In the genomic region with DNA sequence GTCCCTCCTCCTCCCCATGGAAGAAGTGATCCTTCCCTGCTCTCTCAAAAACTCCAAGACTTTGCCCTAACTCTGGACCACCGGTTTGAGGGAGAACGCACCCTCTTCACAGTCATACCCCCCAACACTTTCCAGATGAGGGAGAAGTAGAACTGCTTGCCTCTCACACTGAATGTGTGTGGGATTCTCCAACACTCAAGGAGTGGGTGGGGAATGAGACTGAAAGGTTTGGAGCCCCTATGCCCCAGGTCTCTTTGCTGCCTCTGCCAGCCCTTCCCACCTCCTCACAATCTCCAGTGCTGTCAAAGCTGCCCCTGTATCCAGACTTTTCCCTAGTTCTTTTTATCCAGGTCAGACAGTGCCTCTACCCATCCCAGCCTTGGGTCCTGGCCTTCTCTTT, we compare ENCODE assay signal across 21 cellular contexts. TPM values are rescaled to one million over a fixed set of nuclear protein-coding genes. Genes with fewer than 3 reads are reported as not detected.
DNase-seq lines count a peak whose midpoint lies in the region; ATAC-seq, FAIRE-seq and TF ChIP-seq lines count a peak whose summit lies in the region.
"Had no signal": no experiment of that assay in that cellular context is flagged by ENCODE, and none has a peak within 500 bp of the region (broad histone marks: within the 10 kb centered on the region; RNA-seq: fewer than 3 reads in every experiment).

No MANE protein-coding gene starts in this region.

- 39 to 59% (median 44%) methylated on average over 2 of the region's 2 CpGs for WGBS in stomach, 5 donors

- CTCF ChIA-PET in HEK293 (lab: Yijun Ruan, JAX) = interaction anchor here (0.7 kb wide), 1 partner anchor 214 kb away, joined by 3 read pairs; no protein-coding TSS in a partner anchor

- in situ Hi-C loops in astrocyte of the cerebellum (cut with HindIII; ENCODE audit: low sequenced_read_pairs) = no loop called here
- in situ Hi-C loops in HAP-1 (cut with MboI; ENCODE audit: low sequenced_read_pairs) = no loop called here

- no peak overlapping the region for H3K4me3 ChIP-seq in HEK293 (ENCODE audit: low read depth, low read length)
- H3K4me3 ChIP-seq in astrocyte of the cerebellum (ENCODE audit: low read depth, low read length) = peak overlapping the region; percentile 82
- H3K4me3 ChIP-seq in kidney (ENCODE audit: low read length in 2 of 2) = peak overlapping the region in 1 of 2 donors; percentile 44
- no peak overlapping the region for H3K4me3 ChIP-seq in stomach
- no peak overlapping the region for H3K4me3 ChIP-seq in HAP-1
- H3K4me3 ChIP-seq: A549 had no signal

- H3K27me3 ChIP-seq in stomach (peaks cover 0 to 99% (median 55%) of the 10 kb centered on the region in 3 donors), HAP-1 (ENCODE audit: low read depth) (no peaks in the 10 kb centered on the region)

- peak overlapping the region; percentile 47 for H3K27ac ChIP-seq in HEK293 (ENCODE audit: extremely low read depth, low read depth, low read length)
- H3K27ac ChIP-seq in kidney (ENCODE audit: low read depth in 2 of 2, low read length in 2 of 2) = peak overlapping the region; percentile 68 to 77
- H3K27ac ChIP-seq in stomach = peak overlapping the region; percentile 5 to 95 (median 93)

- TF ChIP-seq CTCF in HEK293 (tag by site-specific recombination; IDR thresholded peaks at IDR 0.05) = no peak
- no peak for TF ChIP-seq CTCF in astrocyte of the cerebellum (IDR thresholded peaks at IDR 0.05; ENCODE audit: low read depth, low read length, missing control alignments)
- no peak for TF ChIP-seq CTCF in kidney (IDR thresholded peaks at IDR 0.05; ENCODE audit: borderline replicate concordance, extremely low read depth, insufficient read depth)
- TF ChIP-seq CTCF in stomach (IDR thresholded peaks at IDR 0.05) = no peak

- intact Hi-C loops in kidney (cut with DNase I) = no loop called here
- intact Hi-C loops in stomach (cut with DNase I; ENCODE audit: low total_unique reads) = no loop called here

- H3K36me3 ChIP-seq in HEK293 (ENCODE audit: control insufficient read depth in 2 of 2, insufficient read depth in 1 of 2, low read length in 2 of 2) (peaks cover 11 to 58% of the 10 kb centered on the region in 2 experiments), kidney (ENCODE audit: control insufficient read depth in 1 of 2, insufficient read depth in 2 of 2, low read length in 2 of 2) (peaks cover 2 to 5% of the 10 kb centered on the region in 2 donors), stomach (no peaks in the 10 kb centered on the region), HAP-1 (replicated peaks) (no peaks in the 10 kb centered on the region)

- H3K9me3 ChIP-seq in HEK293 (ENCODE audit: control insufficient read depth, insufficient read depth, low read depth, low read length) (no peaks in the 10 kb centered on the region), kidney (ENCODE audit: control insufficient read depth in 1 of 2, low read length in 2 of 2) (no peaks in the 10 kb centered on the region), stomach (no peaks in the 10 kb centered on the region), HAP-1 (no peaks in the 10 kb centered on the region)
- H3K9me3 ChIP-seq: A549, Caco-2 had no signal

- FAIRE-seq in kidney (lab: Jason Lieb, UNC) = no peak
- FAIRE-seq: A549, GM12892 had no signal

- TF ChIP-seq EP300 in stomach (IDR thresholded peaks at IDR 0.05) = no peak

- ATAC-seq in GM19463 (IDR thresholded peaks at IDR 0.05; ENCODE audit: unreplicated experiment) = no peak
- ATAC-seq: A549 had no signal

- POLR2A ChIA-PET in HEK293 (lab: Yijun Ruan, JAX) = interaction anchor here (0.5 to 1.1 kb wide), 2 partner anchors 10 to 13 kb away, joined by 3 to 7 read pairs; no protein-coding TSS in a partner anchor

- H3K9ac ChIP-seq in kidney (ENCODE audit: low read length in 2 of 2) = peak overlapping the region in 1 of 2 donors; percentile 65

- H3K4me1 ChIP-seq in HEK293 (ENCODE audit: control insufficient read depth, insufficient read depth, low read length) (peaks cover 92% of the 10 kb centered on the region), kidney (ENCODE audit: control insufficient read depth in 1 of 2, insufficient read depth in 1 of 2, low read depth in 1 of 2, low read length in 2 of 2) (peaks cover 44 to 50% of the 10 kb centered on the region in 2 donors), stomach (peaks cover 32 to 95% (median 64%) of the 10 kb centered on the region in 4 donors), HAP-1 (no peaks in the 10 kb centered on the region)

- DNase-seq in astrocyte of the cerebellum (ENCODE audit: low read depth) (no peak), kidney (no peak), stomach (no peak), DMS 273 treated with DMSO at 0.1 percent for 48 hours (lab: John Stamatoyannopoulos, UW) (no peak), HAP-1 (ENCODE audit: low spot score in 2 of 2) (no peak), DMS114 treated with DMSO at 0.1 percent for 48 hours (lab: John Stamatoyannopoulos, UW; ENCODE audit: unreplicated experiment) (no peak)
- DNase-seq: Caco-2, DMS79, GDM1, GOT3, NCI-H1436, NCI-H2029 treated with DMSO at 0.1 percent for 48 hours, NCI-H510A treated with DMSO at 0.1 percent for 48 hours, SIG-M5 had no signal

- no peak for TF ChIP-seq POLR2A in stomach (IDR thresholded peaks at IDR 0.05)

TF ChIP-seq in HEK293, 187 proteins besides CTCF, POLR2A, EP300 and RAD21:
- TF ChIP-seq SP3 (tag by site-specific recombination; IDR thresholded peaks at IDR 0.05) (no peak), ELK4 (IDR thresholded peaks at IDR 0.05; ENCODE audit: borderline replicate concordance, low read depth, low read length) (no peak), ZFHX2 (tag by site-specific recombination; conservative IDR thresholded peaks at IDR 0.05) (peak; percentile 88), EGR2 (tag by site-specific recombination; IDR thresholded peaks at IDR 0.05; ENCODE audit: low read depth) (peak; percentile 71)
- TF ChIP-seq, protein P1, sequence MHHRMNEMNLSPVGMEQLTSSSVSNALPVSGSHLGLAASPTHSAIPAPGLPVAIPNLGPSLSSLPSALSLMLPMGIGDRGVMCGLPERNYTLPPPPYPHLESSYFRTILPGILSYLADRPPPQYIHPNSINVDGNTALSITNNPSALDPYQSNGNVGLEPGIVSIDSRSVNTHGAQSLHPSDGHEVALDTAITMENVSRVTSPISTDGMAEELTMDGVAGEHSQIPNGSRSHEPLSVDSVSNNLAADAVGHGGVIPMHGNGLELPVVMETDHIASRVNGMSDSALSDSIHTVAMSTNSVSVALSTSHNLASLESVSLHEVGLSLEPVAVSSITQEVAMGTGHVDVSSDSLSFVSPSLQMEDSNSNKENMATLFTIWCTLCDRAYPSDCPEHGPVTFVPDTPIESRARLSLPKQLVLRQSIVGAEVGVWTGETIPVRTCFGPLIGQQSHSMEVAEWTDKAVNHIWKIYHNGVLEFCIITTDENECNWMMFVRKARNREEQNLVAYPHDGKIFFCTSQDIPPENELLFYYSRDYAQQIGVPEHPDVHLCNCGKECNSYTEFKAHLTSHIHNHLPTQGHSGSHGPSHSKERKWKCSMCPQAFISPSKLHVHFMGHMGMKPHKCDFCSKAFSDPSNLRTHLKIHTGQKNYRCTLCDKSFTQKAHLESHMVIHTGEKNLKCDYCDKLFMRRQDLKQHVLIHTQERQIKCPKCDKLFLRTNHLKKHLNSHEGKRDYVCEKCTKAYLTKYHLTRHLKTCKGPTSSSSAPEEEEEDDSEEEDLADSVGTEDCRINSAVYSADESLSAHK (tag by site-specific recombination; IDR thresholded peaks at IDR 0.05) = no peak

RNA-seq across cellular contexts. Expression of gene HOXB4, which starts 11.4 kb away (rescaled TPM):
- total RNA-seq in kidney (22.6 TPM), stomach (1 to 10 TPM in 1 of 5 donors, under 1 TPM in 2, not detected in 2; 0.45 to 5.1 (median 0.58) TPM)
- polyA plus RNA-seq in kidney (ENCODE audit: insufficient read depth, low read depth, low replicate concordance) (4.4 TPM), stomach (1 to 10 TPM; 1.7 to 4.6 (median 2.6) TPM)
- polyA plus RNA-seq: CD14-positive monocyte had no signal

RNA-seq across cellular contexts. Expression of gene HOXB2, which starts 21.8 kb away (rescaled TPM):
- total RNA-seq in kidney (61.9 TPM), stomach (10 to 100 TPM in 3 of 5 donors, 1 to 10 TPM in 2; 6.7 to 83.0 (median 10.5) TPM)
- polyA plus RNA-seq in kidney (ENCODE audit: insufficient read depth, low read depth, low replicate concordance) (30.7 TPM), stomach (10 to 100 TPM; 11.3 to 22.2 (median 13.4) TPM)

RNA-seq across cellular contexts. Expression of gene HOXB3, which starts 23.3 kb away (rescaled TPM):
- total RNA-seq in kidney (99.0 TPM), stomach (10 to 100 TPM in 4 of 5 donors, 1 to 10 TPM in 1; 6.1 to 77.6 (median 17.0) TPM)
- polyA plus RNA-seq in kidney (ENCODE audit: insufficient read depth, low read depth, low replicate concordance) (12.1 TPM), stomach (1 to 10 TPM; 2.8 to 9.5 (median 3.8) TPM)
- polyA plus RNA-seq: CD14-positive monocyte had no signal

RNA-seq across cellular contexts. Expression of gene HOXB5, which starts 26.9 kb away (rescaled TPM):
- 27.0 TPM for total RNA-seq in kidney
- polyA plus RNA-seq in kidney (ENCODE audit: insufficient read depth, low read depth, low replicate concordance) = 12.3 TPM
- 10 to 100 TPM in 2 of 5 donors, under 1 TPM in 2, not detected in 1; 0.43 to 50.4 (median 6.2) TPM for total RNA-seq in stomach
- polyA plus RNA-seq in stomach = 1 to 10 TPM; 2.2 to 2.7 (median 2.4) TPM
- total RNA-seq: Caco-2 had no signal
- polyA plus RNA-seq: CD14-positive monocyte had no signal

RNA-seq across cellular contexts. Expression of gene HOXB1, which starts 35.9 kb away (rescaled TPM):
- not detected for total RNA-seq in kidney
- polyA plus RNA-seq in kidney (ENCODE audit: insufficient read depth, low read depth, low replicate concordance) = not detected
- not detected for total RNA-seq in stomach
- under 1 TPM in 1 of 3 donors, not detected in 2; 0.28 TPM for polyA plus RNA-seq in stomach
- total RNA-seq: Caco-2, HT-29, RPMI7951 had no signal
- polyA plus RNA-seq: A549, CD14-positive monocyte had no signal
